In genomic region chr20:49766979-49767419, GRCh38 we compare ENCODE assay signal across 21 cellular contexts. TPM values are rescaled to one million over a fixed set of nuclear protein-coding genes. Genes with fewer than 3 reads are reported as not detected.
DNase-seq lines count a peak whose midpoint lies in the region; ATAC-seq, FAIRE-seq and TF ChIP-seq lines count a peak whose summit lies in the region.
"Had no signal": no experiment of that assay in that cellular context is flagged by ENCODE, and none has a peak within 500 bp of the region (broad histone marks: within the 10 kb centered on the region; RNA-seq: fewer than 3 reads in every experiment).

No MANE protein-coding gene starts in this region.

- H3K9ac ChIP-seq in H9 (ENCODE audit: extremely low read depth, insufficient read length, low read length) (no peak overlapping the region), HepG2 (ENCODE audit: insufficient read depth, low read depth, low read length) (no peak overlapping the region)

- no peak overlapping the region for H3K4ac ChIP-seq in H9 (ENCODE audit: low read depth, low read length)

- no peak for FAIRE-seq in HepG2 (lab: Jason Lieb, UNC)

- in situ Hi-C loops in HepG2 (cut with HindIII; ENCODE audit: extremely low pct_ligation_motif_present, low pct_unique_long_range_greater_than_20kb) = no loop called here

- no peaks in the 10 kb centered on the region for H3K23me2 ChIP-seq in H9 (ENCODE audit: insufficient read length, low read depth, low read length, poor library complexity, severe bottlenecking)

- no CpG with 5 or more reads among the region's 3 CpGs for WGBS in H9 (ENCODE audit: extremely low coverage, insufficient read length, low lambda C conversion rate)
- WGBS in HepG2 (ENCODE audit: low lambda C conversion rate) = 98% methylated on average over 3 of the region's 3 CpGs
- 83% methylated on average over 2 of the region's 3 CpGs; no CpG with 5 or more reads in 1 of the 2 donors for WGBS in gastroesophageal sphincter (ENCODE audit: low coverage in 1 of 2), 2 donors

- no peak overlapping the region for H3K23ac ChIP-seq in H9 (ENCODE audit: insufficient read length, low read depth, low read length)

- TF ChIP-seq CTCF in H9 (conservative IDR thresholded peaks at IDR 0.05) (no peak), HepG2 (CRISPR knock-in tag; IDR thresholded peaks at IDR 0.05) (no peak), gastroesophageal sphincter (IDR thresholded peaks at IDR 0.05) (no peak)

- H2AK5ac ChIP-seq in H9 (ENCODE audit: insufficient read length, low read length) = peak overlapping the region; percentile 57

- no peak overlapping the region for H4K8ac ChIP-seq in H9 (replicated peaks; ENCODE audit: insufficient read length, low read depth, low read length)

- DNase-seq in DMS153 (lab: John Stamatoyannopoulos, UW) (peak; percentile 9), DMS153 treated with DMSO at 0.1 percent for 48 hours (lab: John Stamatoyannopoulos, UW; ENCODE audit: unreplicated experiment) (no peak), H9 (no peak), HepG2 (ENCODE audit: low spot score) (no peak), NCI-H345 (lab: John Stamatoyannopoulos, UW) (no peak), HEK293T (ENCODE audit: extremely low spot score) (no peak)
- peak; percentile 28 for DNase-seq in activated CD4-positive, alpha-beta memory T cell treated with anti-CD3 and anti-CD28 coated beads, Interleukin-2, amount 10 ng/mL, durations not matched to agents 7 days and 5 days
- DNase-seq: activated naive CD8-positive, alpha-beta T cell treated with anti-CD3 and anti-CD28 coated beads for 36 hours; caudate nucleus; effector memory CD8-positive, alpha-beta T cell; lower lobe of right lung; NCI-H187 treated with DMSO at 0.1 percent for 48 hours; NCI-H526; stimulated activated CD4-positive, alpha-beta T cell treated with anti-CD3 and anti-CD28 coated beads, Interleukin-2, amount 100 ng/mL, for 24 hours; stimulated activated CD8-positive, alpha-beta memory T cell treated with anti-CD3 and anti-CD28 coated beads, Interleukin-4, amount 100 ng/mL, for 48 hours; transverse colon had no signal

- CTCF ChIA-PET in activated CD4-positive, alpha-beta memory T cell treated with anti-CD3 and anti-CD28 coated beads, Interleukin-2, amount 10 ng/mL, durations not matched to agents 7 days and 5 days (lab: Charles Lee) = no interaction called here
- CTCF ChIA-PET in HepG2 (lab: Yijun Ruan, JAX; ENCODE audit: low intra/inter-chr PET ratio, low total read pairs) (no interaction called here), HEK293T (lab: Yijun Ruan, JAX) (no interaction called here)

- no peak overlapping the region for H3K56ac ChIP-seq in H9 (ENCODE audit: insufficient read length, low read depth, low read length)

- no peak overlapping the region for H4K91ac ChIP-seq in H9 (ENCODE audit: insufficient read length, low read depth, low read length)

- H3K9me3 ChIP-seq in H9 (ENCODE audit: control insufficient read depth, low read depth, low read length) = no peaks in the 10 kb centered on the region
- H3K9me3 ChIP-seq in HepG2 (ENCODE audit: low read length) = no peaks in the 10 kb centered on the region
- no peaks in the 10 kb centered on the region for H3K9me3 ChIP-seq in gastroesophageal sphincter
- H3K9me3 ChIP-seq: lower lobe of right lung, transverse colon had no signal

- intact Hi-C loops in HepG2 (cut with micrococcal nuclease; ENCODE audit: unreplicated experiment) = no loop called here

- no peak overlapping the region for H3K4me3 Mint-ChIP-seq in H9
- no peak overlapping the region for H3K4me3 Mint-ChIP-seq in activated CD4-positive, alpha-beta memory T cell treated with anti-CD3 and anti-CD28 coated beads, Interleukin-2, amount 10 ng/mL, durations not matched to agents 7 days and 5 days
- H3K4me3 Mint-ChIP-seq: activated naive CD8-positive, alpha-beta T cell treated with anti-CD3 and anti-CD28 coated beads for 36 hours; effector memory CD8-positive, alpha-beta T cell; natural killer cell treated with Interleukin-12 subunit alpha and Interleukin-12 subunit beta and Interleukin-15 and Interleukin-18, amount 100 ng/mL, for 72 hours had no signal

- no peak overlapping the region for H2BK5ac ChIP-seq in H9 (ENCODE audit: insufficient read length, low read length)

- no peak overlapping the region for H3K18ac ChIP-seq in H9 (ENCODE audit: insufficient read length, low read depth, low read length)

- no peak overlapping the region for H2BK15ac ChIP-seq in H9 (ENCODE audit: low read depth, low read length)

- H4K20me1 ChIP-seq in H9 (ENCODE audit: control insufficient read depth, insufficient read depth, insufficient read length) (no peaks in the 10 kb centered on the region), HepG2 (ENCODE audit: insufficient read depth, low read length) (no peaks in the 10 kb centered on the region)

- TF ChIP-seq EP300 in HepG2 (IDR thresholded peaks at IDR 0.05; ENCODE audit: low read depth in 2 of 2, low read length in 2 of 2) = no peak
- no peak for TF ChIP-seq EP300 in HepG2 (CRISPR knock-in tag; IDR thresholded peaks at IDR 0.05; ENCODE audit: borderline replicate concordance)
- no peak for TF ChIP-seq EP300 in gastroesophageal sphincter (IDR thresholded peaks at IDR 0.05)

- no peak for TF ChIP-seq POLR2A in HepG2 (IDR thresholded peaks at IDR 0.05; ENCODE audit: insufficient read depth in 1 of 2, low read depth in 2 of 2, low read length in 2 of 2)
- TF ChIP-seq POLR2A in gastroesophageal sphincter (IDR thresholded peaks at IDR 0.05) = no peak

- H3K79me2 ChIP-seq in H9 (ENCODE audit: insufficient read depth, low read length) (no peaks in the 10 kb centered on the region), HepG2 (ENCODE audit: insufficient read depth, low read length) (no peaks in the 10 kb centered on the region)

- ATAC-seq in HepG2 (no peak), gastroesophageal sphincter (no peak)
- ATAC-seq: effector memory CD8-positive, alpha-beta T cell; Panc1 had no signal

- no peak overlapping the region for H3K4me2 ChIP-seq in H9 (ENCODE audit: insufficient read depth, insufficient read length, low read length)
- H3K4me2 ChIP-seq in HepG2 (ENCODE audit: low read depth, low read length) = no peak overlapping the region

- peaks cover 56 to 58% of the 10 kb centered on the region in 2 experiments for H3K4me1 Mint-ChIP-seq in H9
- H3K4me1 Mint-ChIP-seq in activated CD4-positive, alpha-beta memory T cell treated with anti-CD3 and anti-CD28 coated beads, Interleukin-2, amount 10 ng/mL, durations not matched to agents 7 days and 5 days = peaks cover 34% of the 10 kb centered on the region

- peaks cover 6 to 12% of the 10 kb centered on the region in 2 experiments; a peak in 4 of 5 replicates for H3K9me3 Mint-ChIP-seq in H9
- no peaks in the 10 kb centered on the region for H3K9me3 Mint-ChIP-seq in activated CD4-positive, alpha-beta memory T cell treated with anti-CD3 and anti-CD28 coated beads, Interleukin-2, amount 10 ng/mL, durations not matched to agents 7 days and 5 days
- H3K9me3 Mint-ChIP-seq: effector memory CD8-positive, alpha-beta T cell; natural killer cell treated with Interleukin-12 subunit alpha and Interleukin-12 subunit beta and Interleukin-15 and Interleukin-18, amount 100 ng/mL, for 72 hours had no signal

- TF ChIP-seq RAD21 in HepG2 (CRISPR knock-in tag; IDR thresholded peaks at IDR 0.05) = no peak

- H3K27ac ChIP-seq in H9 (ENCODE audit: insufficient read length, low read depth, low read length) = peak overlapping the region; percentile 25
- H3K27ac ChIP-seq in HepG2 (ENCODE audit: extremely low read length, insufficient read depth, low read length) = peak overlapping the region; percentile 23
- no peak overlapping the region for H3K27ac ChIP-seq in gastroesophageal sphincter
- H3K27ac ChIP-seq: 22Rv1, C4-2B had no signal

- H3K14ac ChIP-seq in H9 (ENCODE audit: insufficient read depth, low read length) = no peak overlapping the region

- H2BK120ac ChIP-seq in H9 (ENCODE audit: low read depth, low read length, poor library complexity, severe bottlenecking) = no peak overlapping the region

- H3K4me1 ChIP-seq in H9 (ENCODE audit: insufficient read depth, low read length) (peaks cover 19% of the 10 kb centered on the region), HepG2 (ENCODE audit: insufficient read depth, low read length) (peaks cover 79% of the 10 kb centered on the region), gastroesophageal sphincter (peaks cover 0 to 39% (median 13%) of the 10 kb centered on the region in 3 donors)

- H3K27ac Mint-ChIP-seq in H9 = peak overlapping the region in 2 of 3 experiments; percentile 100; a peak in 3 of 7 replicates
- H3K27ac Mint-ChIP-seq in activated CD4-positive, alpha-beta memory T cell treated with anti-CD3 and anti-CD28 coated beads, Interleukin-2, amount 10 ng/mL, durations not matched to agents 7 days and 5 days = no peak overlapping the region
- H3K27ac Mint-ChIP-seq: activated naive CD8-positive, alpha-beta T cell treated with anti-CD3 and anti-CD28 coated beads for 36 hours; effector memory CD8-positive, alpha-beta T cell had no signal

- H2BK12ac ChIP-seq in H9 (ENCODE audit: insufficient read length, low read depth, low read length) = peak overlapping the region; percentile 5

- H3K27me3 ChIP-seq in H9 (ENCODE audit: insufficient read depth, low read length) (no peaks in the 10 kb centered on the region), HepG2 (ENCODE audit: control insufficient read depth in 1 of 2, insufficient read depth in 2 of 2, low read length in 2 of 2) (no peaks in the 10 kb centered on the region), gastroesophageal sphincter (no peaks in the 10 kb centered on the region)
- H3K27me3 ChIP-seq: transverse colon had no signal

- peaks cover 0 to 13% (median 9%) of the 10 kb centered on the region in 3 experiments; a peak in 4 of 7 replicates for H3K36me3 Mint-ChIP-seq in H9 (ENCODE audit: insufficient read depth in 1 of 3, low read depth in 3 of 3)
- peaks cover 2% of the 10 kb centered on the region for H3K36me3 Mint-ChIP-seq in activated CD4-positive, alpha-beta memory T cell treated with anti-CD3 and anti-CD28 coated beads, Interleukin-2, amount 10 ng/mL, durations not matched to agents 7 days and 5 days (ENCODE audit: low read depth)
- H3K36me3 Mint-ChIP-seq: natural killer cell treated with Interleukin-12 subunit alpha and Interleukin-12 subunit beta and Interleukin-15 and Interleukin-18, amount 100 ng/mL, for 72 hours had no signal

- no TSS peak for BruUV-seq in HepG2 (replicated peaks; lab: Mats Ljungman, UMichigan)

- no peaks in the 10 kb centered on the region for H3K79me1 ChIP-seq in H9 (ENCODE audit: insufficient read depth, low read depth, low read length, poor library complexity, severe bottlenecking)

- no peak overlapping the region for H4K5ac ChIP-seq in H9 (ENCODE audit: insufficient read length, low read depth, low read length)

- H2BK20ac ChIP-seq in H9 (ENCODE audit: low read depth, low read length, poor library complexity, severe bottlenecking) = no peak overlapping the region

- H2AFZ ChIP-seq in H9 (ENCODE audit: low read length) (no peak overlapping the region), HepG2 (ENCODE audit: low read length) (no peak overlapping the region)

- H3T11ph ChIP-seq in H9 (ENCODE audit: low read length) = no peak overlapping the region

- no peaks in the 10 kb centered on the region for H3K27me3 Mint-ChIP-seq in H9 (ENCODE audit: low read depth)
- peaks cover 62% of the 10 kb centered on the region for H3K27me3 Mint-ChIP-seq in activated CD4-positive, alpha-beta memory T cell treated with anti-CD3 and anti-CD28 coated beads, Interleukin-2, amount 10 ng/mL, durations not matched to agents 7 days and 5 days

- H3K4me3 ChIP-seq in HepG2 (replicated peaks in 1 of 3; ENCODE audit: insufficient read depth in 1 of 3, low read depth in 2 of 3, low read length in 3 of 3) (no peak overlapping the region), gastroesophageal sphincter (no peak overlapping the region)
- H3K4me3 ChIP-seq: lower lobe of right lung, transverse colon had no signal

- H3K36me3 ChIP-seq in HepG2 (replicated peaks in 1 of 2; ENCODE audit: control insufficient read depth in 1 of 2, insufficient read depth in 2 of 2, low read length in 2 of 2) (no peaks in the 10 kb centered on the region), gastroesophageal sphincter (no peaks in the 10 kb centered on the region)
- H3K36me3 ChIP-seq: lower lobe of right lung, transverse colon had no signal

- POLR2A ChIA-PET in activated CD4-positive, alpha-beta memory T cell treated with anti-CD3 and anti-CD28 coated beads, Interleukin-2, amount 10 ng/mL, durations not matched to agents 7 days and 5 days (lab: Charles Lee) = no interaction called here
- POLR2A ChIA-PET in HepG2 (lab: Yijun Ruan, JAX) (no interaction called here), HEK293T (lab: Yijun Ruan, JAX) (no interaction called here)

RNA-seq across cellular contexts. Expression of gene SLC9A8, which starts 45.6 kb away (rescaled TPM):
- total RNA-seq in H9 (2021) = 7.5 and 7.9 TPM in 2 replicates
- total RNA-seq in activated CD4-positive, alpha-beta memory T cell treated with anti-CD3 and anti-CD28 coated beads, Interleukin-2, amount 10 ng/mL, durations not matched to agents 7 days and 5 days = 10 to 100 TPM; 18.0 to 21.0 TPM
- 2.6 and 7.4 TPM in 2 replicates for total RNA-seq in HepG2 (2016; rRNA removed; fragmentation: Illumina TruSeq; extraction: Trizol)
- total RNA-seq in HepG2 (2016; cell fraction: cytosol; rRNA removed; fragmentation: Illumina TruSeq; extraction: Trizol; ENCODE audit: low read depth) = 1.6 TPM in 2 replicates
- total RNA-seq in HepG2 (2016; cell fraction: insoluble cytoplasmic fraction; rRNA removed; fragmentation: Illumina TruSeq; extraction: Trizol) = 2.1 and 7.4 TPM in 2 replicates
- total RNA-seq in HepG2 (2016; cell fraction: membrane; rRNA removed; fragmentation: Illumina TruSeq; extraction: Trizol) = 2.2 and 2.6 TPM in 2 replicates
- total RNA-seq in HepG2 (2016; cell fraction: nucleus; rRNA removed; fragmentation: Illumina TruSeq; extraction: Trizol) = 13.8 and 19.0 TPM in 2 replicates
- polyA plus RNA-seq in HepG2 (2011; rRNA removed) = 4.1 and 4.7 TPM in 2 replicates
- polyA plus RNA-seq in HepG2 (2011; cell fraction: cytosol; rRNA removed) = 1.4 and 1.8 TPM in 2 replicates
- 17.3 and 20.8 TPM in 2 replicates for polyA plus RNA-seq in HepG2 (2011; cell fraction: nucleus; rRNA removed)
- polyA plus RNA-seq in HepG2 (2012) = 5.9 and 6.1 TPM in 2 replicates
- 0.68 and 0.75 TPM in 2 replicates for polyA plus RNA-seq in HepG2 (2016; cell fraction: cytosol; fragmentation: Illumina TruSeq; extraction: Trizol; ENCODE audit: low read depth)
- polyA plus RNA-seq in HepG2 (2016; cell fraction: insoluble cytoplasmic fraction; fragmentation: Illumina TruSeq; extraction: Trizol; ENCODE audit: low read depth) = 1.7 and 2.2 TPM in 2 replicates
- 1.2 and 1.5 TPM in 2 replicates for polyA plus RNA-seq in HepG2 (2016; cell fraction: membrane; fragmentation: Illumina TruSeq; extraction: Trizol; ENCODE audit: low read depth)
- 21.2 and 22.1 TPM in 2 replicates for polyA plus RNA-seq in HepG2 (2016; cell fraction: nucleus; fragmentation: Illumina TruSeq; extraction: Trizol; ENCODE audit: insufficient read depth, low read depth)
- 25.8 and 28.2 TPM in 2 replicates for polyA minus RNA-seq in HepG2 (2011; rRNA and poly(A)+ RNA removed; ENCODE audit: low replicate concordance)
- 0.88 and 2.2 TPM in 2 replicates for polyA minus RNA-seq in HepG2 (2011; cell fraction: cytosol; rRNA and poly(A)+ RNA removed)
- 26.4 and 27.8 TPM in 2 replicates for polyA minus RNA-seq in HepG2 (2011; cell fraction: nucleus; rRNA and poly(A)+ RNA removed)
- total RNA-seq in gastroesophageal sphincter = 1 to 10 TPM; 4.7 to 9.3 (median 7.5) TPM

RNA-seq across cellular contexts. Expression of gene B4GALT5, which starts 53.3 kb away (rescaled TPM):
- total RNA-seq in H9 (2021) (75.9 and 77.0 TPM in 2 replicates), HepG2 (2016; rRNA removed; fragmentation: Illumina TruSeq; extraction: Trizol) (26.7 and 30.9 TPM in 2 replicates), gastroesophageal sphincter (10 to 100 TPM; 20.2 to 35.6 (median 28.8) TPM)
- 10 to 100 TPM; 21.6 to 22.4 TPM for total RNA-seq in activated CD4-positive, alpha-beta memory T cell treated with anti-CD3 and anti-CD28 coated beads, Interleukin-2, amount 10 ng/mL, durations not matched to agents 7 days and 5 days
- 8.0 and 8.5 TPM in 2 replicates for total RNA-seq in HepG2 (2016; cell fraction: cytosol; rRNA removed; fragmentation: Illumina TruSeq; extraction: Trizol; ENCODE audit: low read depth)
- total RNA-seq in HepG2 (2016; cell fraction: insoluble cytoplasmic fraction; rRNA removed; fragmentation: Illumina TruSeq; extraction: Trizol) = 22.9 and 29.9 TPM in 2 replicates
- 33.9 and 36.1 TPM in 2 replicates for total RNA-seq in HepG2 (2016; cell fraction: membrane; rRNA removed; fragmentation: Illumina TruSeq; extraction: Trizol)
- 27.2 and 29.5 TPM in 2 replicates for total RNA-seq in HepG2 (2016; cell fraction: nucleus; rRNA removed; fragmentation: Illumina TruSeq; extraction: Trizol)
- polyA plus RNA-seq in HepG2 (2011; rRNA removed) = 27.3 and 29.3 TPM in 2 replicates
- polyA plus RNA-seq in HepG2 (2011; cell fraction: cytosol; rRNA removed) = 18.3 and 27.5 TPM in 2 replicates
- 11.9 and 15.8 TPM in 2 replicates for polyA plus RNA-seq in HepG2 (2011; cell fraction: nucleus; rRNA removed)
- polyA plus RNA-seq in HepG2 (2012) = 18.1 and 19.7 TPM in 2 replicates
- 5.4 and 5.7 TPM in 2 replicates for polyA plus RNA-seq in HepG2 (2016; cell fraction: cytosol; fragmentation: Illumina TruSeq; extraction: Trizol; ENCODE audit: low read depth)
- 22.6 and 24.2 TPM in 2 replicates for polyA plus RNA-seq in HepG2 (2016; cell fraction: insoluble cytoplasmic fraction; fragmentation: Illumina TruSeq; extraction: Trizol; ENCODE audit: low read depth)
- polyA plus RNA-seq in HepG2 (2016; cell fraction: membrane; fragmentation: Illumina TruSeq; extraction: Trizol; ENCODE audit: low read depth) = 22.9 and 23.5 TPM in 2 replicates
- 42.1 and 46.2 TPM in 2 replicates for polyA plus RNA-seq in HepG2 (2016; cell fraction: nucleus; fragmentation: Illumina TruSeq; extraction: Trizol; ENCODE audit: insufficient read depth, low read depth)
- polyA minus RNA-seq in HepG2 (2011; rRNA and poly(A)+ RNA removed; ENCODE audit: low replicate concordance) = 38.2 and 60.8 TPM in 2 replicates
- polyA minus RNA-seq in HepG2 (2011; cell fraction: cytosol; rRNA and poly(A)+ RNA removed) = 22.1 and 24.1 TPM in 2 replicates
- 13.5 and 18.5 TPM in 2 replicates for polyA minus RNA-seq in HepG2 (2011; cell fraction: nucleus; rRNA and poly(A)+ RNA removed)

Comparison
In these comparisons a context has a peak if more than half of its experiments do, and no peak if none do; other contexts are left out.
1. DNase-seq: peak in DMS153 (single experiment) and activated CD4-positive, alpha-beta memory T cell treated with anti-CD3 and anti-CD28 coated beads, Interleukin-2, amount 10 ng/mL, durations not matched to agents 7 days and 5 days (single experiment); none in DMS153 treated with DMSO at 0.1 percent for 48 hours (single experiment), H9 (single experiment), HepG2 (single experiment), NCI-H345 (single experiment) and HEK293T (single experiment).
2. H3K27ac ChIP-seq: peak in H9 (single experiment) and HepG2 (single experiment); none in gastroesophageal sphincter (0 of 4).